Comparison of ENCODE assay signal across 12 cellular contexts in genomic region chr5:135151256-135151655, GRCh38.
A peak's percentile ranks its signal among the peaks of the same experiment; 100 is the strongest.
DNase-seq lines count a peak whose midpoint lies in the region; ATAC-seq and TF ChIP-seq lines count a peak whose summit lies in the region.
"Had no signal": no experiment of that assay in that cellular context is flagged by ENCODE, and none has a peak within 500 bp of the region (broad histone marks: within the 10 kb centered on the region; RNA-seq: fewer than 3 reads in every experiment).

No MANE protein-coding gene starts in this region.

- no peaks in the 10 kb centered on the region for H3K9me3 ChIP-seq in right atrium auricular region
- no peaks in the 10 kb centered on the region for H3K9me3 ChIP-seq in right cardiac atrium (ENCODE audit: control insufficient read depth, low read length)
- H3K9me3 ChIP-seq in WERI-Rb-1 (ENCODE audit: severe bottlenecking) = no peaks in the 10 kb centered on the region

- H3K27me3 ChIP-seq in right atrium auricular region = no peaks in the 10 kb centered on the region
- no peaks in the 10 kb centered on the region for H3K27me3 ChIP-seq in right cardiac atrium (ENCODE audit: control insufficient read depth, insufficient read depth)
- no peaks in the 10 kb centered on the region for H3K27me3 ChIP-seq in WERI-Rb-1 (ENCODE audit: insufficient read depth, low read depth, severe bottlenecking)

- 80% methylated on average over 5 of the region's 5 CpGs for WGBS in right cardiac atrium

- H3K4me1 ChIP-seq in right atrium auricular region (no peaks in the 10 kb centered on the region), right cardiac atrium (ENCODE audit: control insufficient read depth, insufficient read depth, low read length) (no peaks in the 10 kb centered on the region)

- DNase-seq in right atrium auricular region (ENCODE audit: low spot score) (peak; percentile 48), right cardiac atrium (no peak), WERI-Rb-1 (no peak), mesenteric fat pad (ENCODE audit: low spot score) (peak; percentile 30), substantia nigra (lab: John Stamatoyannopoulos, UW) (no peak)
- DNase-seq: C1 segment of cervical spinal cord; CD4-positive, alpha-beta T cell; DMS79; H7 had no signal

- no peaks in the 10 kb centered on the region for H3K36me3 ChIP-seq in right atrium auricular region
- H3K36me3 ChIP-seq in WERI-Rb-1 = no peaks in the 10 kb centered on the region

- intact Hi-C loops in right cardiac atrium (cut with DNase I) = no loop called here

- H3K27ac ChIP-seq in right atrium auricular region = no peak overlapping the region
- no peak overlapping the region for H3K27ac ChIP-seq in right cardiac atrium (ENCODE audit: low read length)
- H3K27ac ChIP-seq in WERI-Rb-1 = peak overlapping the region; percentile 80
- H3K27ac ChIP-seq in substantia nigra (ENCODE audit: low read depth, low read length, poor library complexity, severe bottlenecking) = no peak overlapping the region

- no peak for ATAC-seq in right cardiac atrium
- ATAC-seq in HG02885 (IDR thresholded peaks at IDR 0.05; ENCODE audit: poor library complexity, unreplicated experiment) = no peak
- ATAC-seq in GM18517 (IDR thresholded peaks at IDR 0.05; ENCODE audit: unreplicated experiment) = no peak

- no peak overlapping the region for H3K4me3 ChIP-seq in right atrium auricular region
- no peak overlapping the region for H3K4me3 ChIP-seq in right cardiac atrium (ENCODE audit: low read length)
- H3K4me3 ChIP-seq in WERI-Rb-1 (ENCODE audit: low read depth, low read length) = no peak overlapping the region
- H3K4me3 ChIP-seq: GM23338 had no signal

- TF ChIP-seq CTCF in right atrium auricular region (IDR thresholded peaks at IDR 0.05) (no peak), WERI-Rb-1 (IDR thresholded peaks at IDR 0.05; ENCODE audit: low read depth, low read length) (no peak)

Comparison
In these comparisons a context has a peak if more than half of its experiments do, and no peak if none do; other contexts are left out.
1. DNase-seq: peak in right atrium auricular region (single experiment) and mesenteric fat pad (single experiment); none in right cardiac atrium (0 of 3), WERI-Rb-1 (single experiment) and substantia nigra (0 of 49).